1 cellular context compared by ENCODE assay signal in genomic region chr15:69059170-69059943, GRCh38.
TF ChIP-seq lines count a peak whose summit lies in the region.

No MANE protein-coding gene starts in this region.

TF ChIP-seq in HCT116, 20 proteins besides CTCF, POLR2A, EP300 and RAD21 (continued from another document):
- TF ChIP-seq FOSL1 (IDR thresholded peaks at IDR 0.05; ENCODE audit: low read depth) (no peak), ELF1 (IDR thresholded peaks at IDR 0.05; ENCODE audit: borderline replicate concordance, low read depth) (no peak), EZH2 (IDR thresholded peaks at IDR 0.05) (no peak), EZH2phosphoT487 (IDR thresholded peaks at IDR 0.05; ENCODE audit: borderline replicate concordance) (no peak), CBX3 (IDR thresholded peaks at IDR 0.05; ENCODE audit: low read depth) (no peak), MAX (IDR thresholded peaks at IDR 0.05) (no peak), REST (IDR thresholded peaks at IDR 0.05; ENCODE audit: low read depth) (no peak)
